In the genomic region with DNA sequence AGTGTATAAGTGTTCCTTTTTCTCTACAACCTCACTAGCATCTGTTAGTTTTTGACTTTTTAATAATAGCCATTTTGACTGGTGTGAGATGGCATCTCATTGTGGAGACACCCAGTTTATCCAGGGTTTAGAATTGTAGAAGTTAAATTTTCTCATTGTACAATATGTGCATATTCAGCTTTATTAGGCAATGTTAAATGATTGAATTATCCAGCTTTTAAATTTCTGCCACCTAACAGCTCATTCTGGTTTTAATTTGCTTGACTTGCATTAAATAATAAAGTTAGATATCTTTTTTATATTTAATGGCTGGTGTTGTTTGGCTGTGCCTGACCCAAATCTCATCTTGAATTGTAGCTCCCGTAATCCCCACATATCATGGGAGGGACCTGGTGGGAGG, we compare ENCODE assay signal across 30 cellular contexts. TPM values are rescaled to one million over a fixed set of nuclear protein-coding genes. Genes with fewer than 3 reads are reported as not detected.
DNase-seq lines count a peak whose midpoint lies in the region; ATAC-seq, FAIRE-seq and TF ChIP-seq lines count a peak whose summit lies in the region.
"Had no signal": no experiment of that assay in that cellular context is flagged by ENCODE, and none has a peak within 500 bp of the region (broad histone marks: within the 10 kb centered on the region; RNA-seq: fewer than 3 reads in every experiment).

No MANE protein-coding gene starts in this region.

- no peak for FAIRE-seq in A549 (lab: Jason Lieb, UNC)
- no peak for FAIRE-seq in K562 (lab: Jason Lieb, UNC)
- FAIRE-seq: A204.1, D721Med had no signal

- TF ChIP-seq CTCF in A549 (IDR thresholded peaks at IDR 0.05) = no peak
- TF ChIP-seq CTCF in K562 (IDR thresholded peaks at IDR 0.05 in 2 of 3, conservative IDR thresholded peaks at IDR 0.05 in 1 of 3; ENCODE audit: insufficient read depth in 2 of 3, low read depth in 1 of 3, low read length in 3 of 3) = no peak
- TF ChIP-seq CTCF in transverse colon (IDR thresholded peaks at IDR 0.05) = no peak

- CTCF ChIA-PET in A549 (lab: Yijun Ruan, JAX) (interaction anchor here (0.9 kb wide), 1 partner anchor 40 kb away, joined by 4 read pairs; no protein-coding TSS in a partner anchor), K562 (lab: Yijun Ruan, JAX; ENCODE audit: low intra/inter-chr PET ratio) (no interaction called here)

- no peak overlapping the region for H3K4me3 ChIP-seq in A549
- no peak overlapping the region for H3K4me3 ChIP-seq in K562
- no peak overlapping the region for H3K4me3 ChIP-seq in transverse colon
- H3K4me3 ChIP-seq: BLaER1; BLaER1 treated with 17β-estradiol and CSF1 and Interleukin-3, amounts not matched to agents 10 nM and 100 nM had no signal

- H3K9me1 ChIP-seq in K562 (ENCODE audit: control insufficient read depth, insufficient read depth, low read length) = no peaks in the 10 kb centered on the region

- POLR2A ChIA-PET in A549 (lab: Yijun Ruan, JAX) (no interaction called here), K562 (lab: Yijun Ruan, JAX) (interaction anchor here (0.6 to 1.1 kb wide), 2 partner anchors 9 to 37 kb away, joined by 3 read pairs; no protein-coding TSS in a partner anchor)

- H3K27ac ChIP-seq in A549 = no peak overlapping the region
- H3K27ac ChIP-seq in K562 (ENCODE audit: extremely low read depth, low read depth, low read length) = no peak overlapping the region
- H3K27ac ChIP-seq in transverse colon = no peak overlapping the region
- H3K27ac ChIP-seq: 22Rv1; BLaER1; BLaER1 treated with 17β-estradiol and CSF1 and Interleukin-3, amounts not matched to agents 10 nM and 100 nM; C4-2B had no signal

- BruUV-seq in K562 (replicated peaks; lab: Mats Ljungman, UMichigan) = no TSS peak

- no peak for TF ChIP-seq POLR2A in A549 (IDR thresholded peaks at IDR 0.05; ENCODE audit: low read length)
- no peak for TF ChIP-seq POLR2A in K562 (conservative IDR thresholded peaks at IDR 0.05)
- no peak for TF ChIP-seq POLR2A in transverse colon (IDR thresholded peaks at IDR 0.05)

- 2% methylated on average over 1 of the region's 1 CpG for WGBS in A549 (ENCODE audit: missing lambda C conversion rate)
- whole genome bisulfite sequencing in K562 (ENCODE audit: insufficient coverage, low coverage, missing lambda C conversion rate) = 29% methylated on average over 1 of the region's 1 CpG
- 90 to 100% methylated on average over 1 of the region's 1 CpG for WGBS in transverse colon (ENCODE audit: low coverage in 1 of 2), 2 donors

- H2AFZ ChIP-seq in K562 (ENCODE audit: low read depth, low read length) = no peak overlapping the region

- TF ChIP-seq EP300 in A549 (IDR thresholded peaks at IDR 0.05) = no peak
- no peak for TF ChIP-seq EP300 in K562 (IDR thresholded peaks at IDR 0.05; ENCODE audit: low read length)
- TF ChIP-seq EP300 in transverse colon (IDR thresholded peaks at IDR 0.05; ENCODE audit: low read depth) = no peak

- DNase-seq in A549 (ENCODE audit: low read depth in 1 of 2, low spot score in 1 of 2) (no peak), K562 (ENCODE audit: extremely low read depth in 1 of 4, low spot score in 3 of 4) (no peak), transverse colon (no peak), NCI-H1694 treated with DMSO at 0.1 percent for 48 hours (lab: John Stamatoyannopoulos, UW) (no peak)
- DNase-seq: 8988T; ACHN; AML-193; BE2C; C1 segment of cervical spinal cord; Caco-2; Calu3; CD4-positive, alpha-beta memory T cell; CD4-positive, alpha-beta T cell; CD4-positive, CD25-positive, alpha-beta regulatory T cell; CD8-positive, alpha-beta memory T cell; CD8-positive, alpha-beta T cell; COR-L47; DMS 273 treated with DMSO at 0.1 percent for 48 hours; DMS153; DMS53; DMS79; DMS79 treated with DMSO at 0.1 percent for 48 hours; DND-41; EL had no signal

- peaks cover 37% of the 10 kb centered on the region for H3K9me3 ChIP-seq in A549
- no peaks in the 10 kb centered on the region for H3K9me3 ChIP-seq in K562 (replicated peaks; ENCODE audit: control insufficient read depth, insufficient read depth, low read depth, low read length)
- peaks cover 0 to 4% of the 10 kb centered on the region in 2 donors for H3K9me3 ChIP-seq in transverse colon
- H3K9me3 ChIP-seq: Caco-2 had no signal

- TF ChIP-seq RAD21 in A549 (conservative IDR thresholded peaks at IDR 0.05 in 1 of 2, IDR thresholded peaks at IDR 0.05 in 1 of 2) (no peak), K562 (CRISPR knock-in tag; conservative IDR thresholded peaks at IDR 0.05 in 1 of 2, IDR thresholded peaks at IDR 0.05 in 1 of 2) (no peak)

- H3K4me2 ChIP-seq in A549 (no peak overlapping the region), K562 (ENCODE audit: insufficient read depth, low read length) (no peak overlapping the region)
- H3K4me2 ChIP-seq: BLaER1; BLaER1 treated with 17β-estradiol and CSF1 and Interleukin-3, amounts not matched to agents 10 nM and 100 nM had no signal

- no peak overlapping the region for H3K9ac ChIP-seq in K562 (ENCODE audit: insufficient read depth in 1 of 2, low read depth in 2 of 2, low read length in 2 of 2)
- H3K9ac ChIP-seq: BLaER1; BLaER1 treated with 17β-estradiol and CSF1 and Interleukin-3, amounts not matched to agents 10 nM and 100 nM had no signal

- no peaks in the 10 kb centered on the region for H4K20me1 ChIP-seq in K562 (replicated peaks; ENCODE audit: control insufficient read depth, insufficient read depth, low read length)
- H4K20me1 ChIP-seq: BLaER1; BLaER1 treated with 17β-estradiol and CSF1 and Interleukin-3, amounts not matched to agents 10 nM and 100 nM had no signal

- H3K4me1 ChIP-seq in A549 (no peaks in the 10 kb centered on the region), K562 (replicated peaks in 1 of 2; ENCODE audit: control insufficient read depth in 2 of 2, insufficient read depth in 2 of 2, low read length in 2 of 2) (no peaks in the 10 kb centered on the region; a peak in 1 of 5 replicates), transverse colon (no peaks in the 10 kb centered on the region)
- H3K4me1 ChIP-seq: BE2C, BLaER1, Caco-2 had no signal

- in situ Hi-C loops in K562 (cut with MboI) = no loop called here
- in situ Hi-C loops in transverse colon (cut with MboI; ENCODE audit: low pct_ligation_motif_present in 1 of 4, low pct_unique_long_range_greater_than_20kb in 1 of 4, low sequenced_read_pairs in 3 of 4) = no loop called here

- intact Hi-C loops in K562 (cut with micrococcal nuclease) (no loop called here), transverse colon (cut with DNase I; ENCODE audit: low total_unique reads) (no loop called here)

- no peaks in the 10 kb centered on the region for H3K27me3 ChIP-seq in K562 (ENCODE audit: control insufficient read depth in 2 of 2, insufficient read depth in 2 of 2, low read length in 2 of 2)
- H3K27me3 ChIP-seq in transverse colon = peaks cover 6% of the 10 kb centered on the region
- H3K27me3 ChIP-seq: BE2C; BLaER1; BLaER1 treated with 17β-estradiol and CSF1 and Interleukin-3, amounts not matched to agents 10 nM and 100 nM had no signal

- no peaks in the 10 kb centered on the region for H3K79me2 ChIP-seq in K562 (ENCODE audit: control insufficient read depth, insufficient read depth, low read length)

- ATAC-seq in A549 (no peak), K562 (no peak)
- ATAC-seq: CD8-positive, alpha-beta T cell had no signal

- H3K36me3 ChIP-seq in K562 (ENCODE audit: control insufficient read depth, insufficient read depth, low read length) (no peaks in the 10 kb centered on the region), transverse colon (no peaks in the 10 kb centered on the region)
- H3K36me3 ChIP-seq: BE2C; BLaER1; BLaER1 treated with 17β-estradiol and CSF1 and Interleukin-3, amounts not matched to agents 10 nM and 100 nM had no signal

TF ChIP-seq in A549, 52 proteins besides CTCF, POLR2A, EP300 and RAD21 (continues in another document):
- peak; percentile 67 for TF ChIP-seq MAFK (IDR thresholded peaks at IDR 0.05; ENCODE audit: partially characterized antibody)
- TF ChIP-seq ZC3H11A (IDR thresholded peaks at IDR 0.05) = peak; percentile 4; the same call in 1 of the 2 replicates
- TF ChIP-seq BHLHE40 (IDR thresholded peaks at IDR 0.05; ENCODE audit: low read depth, low read length) = no peak

TF ChIP-seq in K562, 482 proteins besides CTCF, POLR2A, EP300 and RAD21 (continues in another document):
- TF ChIP-seq ZNF143 (CRISPR knock-in tag; IDR thresholded peaks at IDR 0.05) (no peak), GABPB1 (CRISPR knock-in tag; IDR thresholded peaks at IDR 0.05) (no peak), HLTF (IDR thresholded peaks at IDR 0.05) (no peak), MED1 (CRISPR knock-in tag; IDR thresholded peaks at IDR 0.05; ENCODE audit: borderline replicate concordance) (no peak), ARNT (IDR thresholded peaks at IDR 0.05) (no peak)
- TF ChIP-seq, protein P1, sequence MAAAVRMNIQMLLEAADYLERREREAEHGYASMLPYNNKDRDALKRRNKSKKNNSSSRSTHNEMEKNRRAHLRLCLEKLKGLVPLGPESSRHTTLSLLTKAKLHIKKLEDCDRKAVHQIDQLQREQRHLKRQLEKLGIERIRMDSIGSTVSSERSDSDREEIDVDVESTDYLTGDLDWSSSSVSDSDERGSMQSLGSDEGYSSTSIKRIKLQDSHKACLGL (CRISPR knock-in tag; IDR thresholded peaks at IDR 0.05; ENCODE audit: borderline replicate concordance, poor library complexity, severe bottlenecking) = no peak

RNA-seq across cellular contexts. Expression of a gene that starts 46.7 kb away (rescaled TPM):
- polyA plus RNA-seq in A549 (2011; rRNA removed) (9.4 and 11.2 TPM in 2 replicates), A549 (2017; fragmentation: RNase III; extraction: RNeasy Plus Mini Kit Qiagen cat#74134 plus additional on column Dnase treatment) (5.1 to 5.7 TPM (median 5.4 TPM) in 3 replicates), K562 (2011; rRNA removed) (8.3 and 9.7 TPM in 2 replicates), K562 (2014; fragmentation: Illumina TruSeq; extraction: Trizol) (8.3 and 9.8 TPM in 2 replicates), K562 (2014; fragmentation: Nextera tagmentation; extraction: Ambion mirVana) (10 to 100 TPM in 1 of 2 experiments, 1 to 10 TPM in 1; 9.2 to 13.4 TPM), K562 (2014; rRNA removed) (7.3 and 7.6 TPM in 2 replicates)
- 2.9 and 3.0 TPM in 2 replicates for polyA plus RNA-seq in A549 (2012; cell fraction: cytosol; rRNA removed)
- 2.0 and 2.8 TPM in 2 replicates for polyA plus RNA-seq in A549 (2012; cell fraction: nucleus; rRNA removed)
- 10.2 and 10.9 TPM in 2 replicates for polyA minus RNA-seq in A549 (2011; rRNA and poly(A)+ RNA removed)
- 8.3 and 8.9 TPM in 2 replicates for total RNA-seq in K562 (2011; cell fraction: chromatin; rRNA removed; ENCODE audit: low replicate concordance)
- total RNA-seq in K562 (2011; cell fraction: nucleolus; rRNA removed) = 7.9 and 9.7 TPM in 2 replicates
- 5.2 and 5.6 TPM in 2 replicates for total RNA-seq in K562 (2011; cell fraction: nucleoplasm; rRNA removed)
- total RNA-seq in K562 (2014; rRNA removed) (7.1 and 10.8 TPM in 2 replicates), K562 (2014; rRNA removed; fragmentation: Illumina TruSeq; extraction: Trizol) (10.7 and 11.1 TPM in 2 replicates), K562 (2015; rRNA removed; fragmentation: Illumina TruSeq; extraction: Trizol) (9.0 and 10.6 TPM in 2 replicates), K562 (2021) (10.3 and 11.4 TPM in 2 replicates), transverse colon (1 to 10 TPM in 2 of 4 donors, not detected in 2; 1.4 to 2.2 TPM)
- 4.2 and 6.0 TPM in 2 replicates for polyA plus RNA-seq in K562 (2011; cell fraction: cytosol; rRNA removed)
- polyA plus RNA-seq in K562 (2011; cell fraction: nucleus; rRNA removed) = 5.6 and 6.1 TPM in 2 replicates
- 6.8 and 8.6 TPM in 2 replicates for polyA plus RNA-seq in K562 (2012)
- polyA minus RNA-seq in K562 (2011; rRNA and poly(A)+ RNA removed) = 12.3 and 15.3 TPM in 2 replicates
- 4.3 and 6.1 TPM in 2 replicates for polyA minus RNA-seq in K562 (2011; cell fraction: cytosol; rRNA and poly(A)+ RNA removed)
- 10.9 and 11.2 TPM in 2 replicates for polyA minus RNA-seq in K562 (2011; cell fraction: nucleus; rRNA and poly(A)+ RNA removed)
